ENCODE assay signal across 9 cellular contexts in the genomic region with DNA sequence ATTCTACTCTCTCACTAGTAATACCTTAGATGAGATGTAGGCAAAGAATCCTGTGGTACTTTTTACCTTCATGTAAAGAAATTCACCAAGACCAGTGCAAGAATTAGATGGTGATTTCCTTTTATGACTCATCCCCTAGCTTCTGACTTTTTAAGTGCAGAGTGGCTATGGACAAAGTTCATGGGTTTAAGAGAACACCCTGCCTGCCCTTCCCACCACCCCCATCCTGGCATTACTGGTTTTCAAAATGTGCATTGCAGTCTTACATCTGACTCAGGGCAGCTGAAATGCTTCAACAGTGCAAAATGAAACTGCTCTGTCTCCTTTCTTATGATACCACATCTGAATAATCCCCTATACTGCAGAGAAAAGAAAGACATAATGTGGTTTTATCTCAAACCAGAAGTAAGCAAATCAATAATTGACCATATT. TPM values are rescaled to one million over a fixed set of nuclear protein-coding genes. Genes with fewer than 3 reads are reported as not detected.
A peak's percentile ranks its signal among the peaks of the same experiment; 100 is the strongest.
DNase-seq lines count a peak whose midpoint lies in the region; ATAC-seq and TF ChIP-seq lines count a peak whose summit lies in the region.
"Had no signal": no experiment of that assay in that cellular context is flagged by ENCODE, and none has a peak within 500 bp of the region (broad histone marks: within the 10 kb centered on the region; RNA-seq: fewer than 3 reads in every experiment).

No MANE protein-coding gene starts in this region.

- no peak overlapping the region for H3K27ac Mint-ChIP-seq in stimulated activated memory B cell treated with anti-CD40 and anti-IgM and Interleukin-4, amounts not matched to agents 10 μg/mL and 1 μg/mL and 100 μg/mL, for 72 hours

- no peak for TF ChIP-seq CTCF in AG09319 (IDR thresholded peaks at IDR 0.05; ENCODE audit: low read depth, low read length)
- no peak for TF ChIP-seq CTCF in mammary epithelial cell (conservative IDR thresholded peaks at IDR 0.05 in 1 of 2, IDR thresholded peaks at IDR 0.05 in 1 of 2; ENCODE audit: extremely low read depth in 1 of 2, insufficient read depth in 1 of 2, low read depth in 1 of 2, low read length in 2 of 2)
- TF ChIP-seq CTCF in vagina (IDR thresholded peaks at IDR 0.05), result no peak

- H3K4me1 ChIP-seq in mammary epithelial cell (ENCODE audit: insufficient read depth, low read length) (peaks cover 30% of the 10 kb centered on the region), vagina (no peaks in the 10 kb centered on the region)

- peak; percentile 88 for ATAC-seq in GM19463 (IDR thresholded peaks at IDR 0.05; ENCODE audit: unreplicated experiment)
- peak; percentile 63 for ATAC-seq in HG03442 (IDR thresholded peaks at IDR 0.05; ENCODE audit: unreplicated experiment)
- peak; percentile 55 for ATAC-seq in stimulated activated memory B cell treated with anti-CD40 and anti-IgM and Interleukin-4, amounts not matched to agents 10 μg/mL and 1 μg/mL and 100 μg/mL, for 72 hours

- H3K4me2 ChIP-seq in mammary epithelial cell (ENCODE audit: insufficient read depth, low read depth, low read length), result peak overlapping the region; percentile 49

- peaks cover 2% of the 10 kb centered on the region for H3K9me3 Mint-ChIP-seq in stimulated activated memory B cell treated with anti-CD40 and anti-IgM and Interleukin-4, amounts not matched to agents 10 μg/mL and 1 μg/mL and 100 μg/mL, for 72 hours

- H3K27me3 ChIP-seq in mammary epithelial cell (ENCODE audit: insufficient read depth, low read length), result no peaks in the 10 kb centered on the region
- no peaks in the 10 kb centered on the region for H3K27me3 ChIP-seq in vagina
- H3K27me3 ChIP-seq: cardiac muscle cell had no signal

- no peaks in the 10 kb centered on the region for H4K20me1 ChIP-seq in mammary epithelial cell (ENCODE audit: insufficient read depth, low read length)

- no peak overlapping the region for H3K27ac ChIP-seq in mammary epithelial cell (ENCODE audit: insufficient read depth, low read depth, low read length)
- no peak overlapping the region for H3K27ac ChIP-seq in vagina
- H3K27ac ChIP-seq: cardiac muscle cell had no signal

- dilution Hi-C loops in mammary epithelial cell (cut with HindIII; ENCODE audit: low sequenced_read_pairs), result no loop called here

- no peaks in the 10 kb centered on the region for H3K79me2 ChIP-seq in mammary epithelial cell (ENCODE audit: insufficient read depth, low read length)

- no peaks in the 10 kb centered on the region for H3K9me3 ChIP-seq in mammary epithelial cell (replicated peaks; ENCODE audit: insufficient read depth, low read length)
- H3K9me3 ChIP-seq in vagina, result no peaks in the 10 kb centered on the region

- H3K4me3 ChIP-seq in mammary epithelial cell (replicated peaks in 1 of 3; ENCODE audit: insufficient read depth in 1 of 3, low read depth in 2 of 3, low read length in 3 of 3) (no peak overlapping the region), vagina (no peak overlapping the region)
- H3K4me3 ChIP-seq: cardiac muscle cell had no signal

- peaks cover 7% of the 10 kb centered on the region for H3K27me3 Mint-ChIP-seq in stimulated activated memory B cell treated with anti-CD40 and anti-IgM and Interleukin-4, amounts not matched to agents 10 μg/mL and 1 μg/mL and 100 μg/mL, for 72 hours

- intact Hi-C loops in mammary epithelial cell (cut with micrococcal nuclease) (no loop called here), vagina (cut with DNase I) (loop anchor here (5.0 kb wide), 1 partner anchor 504 kb away; no protein-coding TSS in a partner anchor)

- DNase-seq in AG09319 (ENCODE audit: extremely low read depth, low read depth), result peak; percentile 41
- DNase-seq in mammary epithelial cell, result peak; percentile 86
- DNase-seq in NCI-H2171 (lab: John Stamatoyannopoulos, UW), result no peak
- DNase-seq in vagina (ENCODE audit: extremely low spot score in 2 of 2), result no peak
- DNase-seq in germinal center (ENCODE audit: low spot score), result no peak

- H2AFZ ChIP-seq in mammary epithelial cell (ENCODE audit: low read depth, low read length), result peak overlapping the region; percentile 12

- peaks cover 18% of the 10 kb centered on the region for H3K36me3 Mint-ChIP-seq in stimulated activated memory B cell treated with anti-CD40 and anti-IgM and Interleukin-4, amounts not matched to agents 10 μg/mL and 1 μg/mL and 100 μg/mL, for 72 hours

- H3K4me1 Mint-ChIP-seq in stimulated activated memory B cell treated with anti-CD40 and anti-IgM and Interleukin-4, amounts not matched to agents 10 μg/mL and 1 μg/mL and 100 μg/mL, for 72 hours, result peaks cover 4% of the 10 kb centered on the region

- no peak overlapping the region for H3K9ac ChIP-seq in mammary epithelial cell (ENCODE audit: insufficient read depth, low read length)

- no TSS peak for BruUV-seq in mammary epithelial cell (replicated peaks; lab: Mats Ljungman, UMichigan)

- H3K36me3 ChIP-seq in mammary epithelial cell (ENCODE audit: insufficient read depth, low read length) (no peaks in the 10 kb centered on the region), vagina (no peaks in the 10 kb centered on the region)
- H3K36me3 ChIP-seq: cardiac muscle cell had no signal

- no peak overlapping the region for H3K4me3 Mint-ChIP-seq in stimulated activated memory B cell treated with anti-CD40 and anti-IgM and Interleukin-4, amounts not matched to agents 10 μg/mL and 1 μg/mL and 100 μg/mL, for 72 hours

- no peak for TF ChIP-seq POLR2A in vagina (IDR thresholded peaks at IDR 0.05)

- in situ Hi-C loops in mammary epithelial cell (cut with MboI; ENCODE audit: low sequenced_read_pairs in 2 of 2), result loop anchor here (5.0 to 25.0 kb wide), 2 partner anchors 504 to 709 kb away; no protein-coding TSS in a partner anchor

- CTCF ChIA-PET in mammary epithelial cell (lab: Charles Lee; ENCODE audit: low non-redundant PET), result interaction anchor here (0.6 kb wide), 2 partner anchors 503 to 505 kb away, joined by 4 to 26 read pairs; no protein-coding TSS in a partner anchor

RNA-seq across cellular contexts. Expression of a gene that starts 22.6 kb away (rescaled TPM):
- total RNA-seq in mammary epithelial cell (10 to 100 TPM; 20.4 to 23.2 TPM), vagina (16.0 TPM)
- polyA plus RNA-seq in mammary epithelial cell, result 13.0 TPM
- 0.78 TPM for polyA minus RNA-seq in mammary epithelial cell

RNA-seq across cellular contexts. Expression of a gene that starts 22.7 kb away (rescaled TPM):
- total RNA-seq in mammary epithelial cell (10 to 100 TPM; 11.0 to 11.2 TPM), vagina (5.2 TPM)
- 3.6 TPM for polyA plus RNA-seq in mammary epithelial cell
- polyA minus RNA-seq in mammary epithelial cell, result 1.2 TPM

Comparison
In these comparisons a context has a peak if more than half of its experiments do, and no peak if none do; other contexts are left out.
1. DNase-seq: peak in AG09319 (single experiment) and mammary epithelial cell (single experiment); none in NCI-H2171 (single experiment), vagina (0 of 2) and germinal center (single experiment).
2. Peak in every context shown above with its lines, with median percentiles within 50 percentile points of each other: ATAC-seq.